Comparison of ENCODE assay signal across 21 cellular contexts in the genomic region with DNA sequence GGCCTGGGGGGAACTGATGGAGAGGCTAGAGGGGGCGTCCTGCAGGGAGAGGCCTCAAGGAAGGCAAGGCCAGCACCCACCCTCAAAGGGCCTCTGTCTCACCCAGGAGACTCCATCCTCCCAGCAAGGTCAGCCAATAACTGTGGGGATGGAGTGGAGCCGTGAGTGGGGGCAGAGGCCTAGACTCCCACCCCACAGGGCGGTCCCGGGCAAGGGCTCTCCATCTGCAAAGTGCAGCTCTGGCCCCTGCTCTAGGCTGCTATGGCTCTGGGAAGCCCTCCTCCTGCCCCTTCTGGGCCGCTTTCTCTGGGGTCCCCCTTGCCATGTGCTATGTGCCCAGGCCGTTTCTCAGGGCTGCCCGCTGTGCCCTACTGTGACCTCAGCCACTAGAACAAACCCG. TPM values are rescaled to one million over a fixed set of nuclear protein-coding genes. Genes with fewer than 3 reads are reported as not detected.
DNase-seq lines count a peak whose midpoint lies in the region; ATAC-seq, FAIRE-seq and TF ChIP-seq lines count a peak whose summit lies in the region.
"Had no signal": no experiment of that assay in that cellular context is flagged by ENCODE, and none has a peak within 500 bp of the region (broad histone marks: within the 10 kb centered on the region; RNA-seq: fewer than 3 reads in every experiment).

No MANE protein-coding gene starts in this region.

- no peak overlapping the region for H3K4me3 Mint-ChIP-seq in CD4-positive, alpha-beta T cell
- H3K4me3 Mint-ChIP-seq: activated CD4-positive, alpha-beta T cell treated with anti-CD3 and anti-CD28 coated beads, Interleukin-2, amount 10 ng/mL, durations not matched to agents 24 days and 14 days had no signal

- H3K23ac ChIP-seq in neuronal stem cell (ENCODE audit: low read depth, low read length, poor library complexity): no peak overlapping the region

- H3K18ac ChIP-seq in neuronal stem cell (ENCODE audit: low read length): no peak overlapping the region

- no peak for TF ChIP-seq CTCF in CD4-positive, alpha-beta T cell (IDR thresholded peaks at IDR 0.05)
- TF ChIP-seq CTCF in K562 (IDR thresholded peaks at IDR 0.05 in 2 of 3, conservative IDR thresholded peaks at IDR 0.05 in 1 of 3; ENCODE audit: insufficient read depth in 2 of 3, low read depth in 1 of 3, low read length in 3 of 3): no peak

- H3K27me3 ChIP-seq in BLaER1 (no peaks in the 10 kb centered on the region), K562 (ENCODE audit: control insufficient read depth in 2 of 2, insufficient read depth in 2 of 2, low read length in 2 of 2) (no peaks in the 10 kb centered on the region), neuronal stem cell (ENCODE audit: control insufficient read depth in 3 of 3, insufficient read depth in 3 of 3, low read depth in 1 of 3, low read length in 3 of 3) (no peaks in the 10 kb centered on the region)
- H3K27me3 ChIP-seq in CD4-positive, alpha-beta T cell (ENCODE audit: control insufficient read depth, insufficient read depth, low read length): no peaks in the 10 kb centered on the region
- H3K27me3 ChIP-seq: colonic mucosa, right lobe of liver, suprapubic skin had no signal

- no peak for DNase-seq in CD4-positive, alpha-beta T cell
- DNase-seq in K562 (ENCODE audit: extremely low read depth in 1 of 4, low spot score in 3 of 4): no peak
- DNase-seq in neuronal stem cell (ENCODE audit: low spot score): no peak
- no peak for DNase-seq in midbrain (lab: John Stamatoyannopoulos, UW)
- no peak for DNase-seq in stimulated activated CD4-positive, alpha-beta T cell treated with anti-CD3 and anti-CD28 coated beads, Interleukin-4, amount 100 ng/mL, for 1 hour
- DNase-seq: activated CD4-positive, alpha-beta T cell treated with anti-CD3 and anti-CD28 coated beads, Interleukin-2, amount 10 ng/mL, durations not matched to agents 24 days and 14 days; activated CD8-positive, alpha-beta memory T cell treated with anti-CD3 and anti-CD28 coated beads, Interleukin-2, amount 50 U/mL, for 4 hours; colonic mucosa; GDM1; NCI-H1048; NCI-H1930; NCI-H2227 treated with DMSO at 0.1 percent for 48 hours; NCI-H748 treated with DMSO at 0.1 percent for 48 hours; stimulated activated CD4-positive, alpha-beta T cell treated with anti-CD3 and anti-CD28 coated beads, Interleukin-15, amount 100 ng/mL, for 24 hours; SW 1271 had no signal

- no peak overlapping the region for H2BK120ac ChIP-seq in neuronal stem cell (ENCODE audit: low read depth, low read length)

- peak overlapping the region; percentile 44 for H2BK5ac ChIP-seq in neuronal stem cell (ENCODE audit: low read length)

- H3K79me1 ChIP-seq in neuronal stem cell (ENCODE audit: low read depth, low read length): no peaks in the 10 kb centered on the region

- 0 out of 2 replicates have a peak overlapping the region, but pooled peaks have one; percentile 48 for H3K9ac ChIP-seq in BLaER1
- H3K9ac ChIP-seq in K562 (ENCODE audit: insufficient read depth in 1 of 2, low read depth in 2 of 2, low read length in 2 of 2): no peak overlapping the region
- no peak overlapping the region for H3K9ac ChIP-seq in neuronal stem cell (ENCODE audit: low read depth, low read length, poor library complexity)
- H3K9ac ChIP-seq: parathyroid adenoma had no signal

- no peaks in the 10 kb centered on the region for H3K79me2 ChIP-seq in K562 (ENCODE audit: control insufficient read depth, insufficient read depth, low read length)
- H3K79me2 ChIP-seq: parathyroid adenoma had no signal

- H3K4me2 ChIP-seq in BLaER1 (no peak overlapping the region), K562 (ENCODE audit: insufficient read depth, low read length) (no peak overlapping the region), neuronal stem cell (ENCODE audit: insufficient read depth, low read length, poor library complexity, severe bottlenecking) (no peak overlapping the region)

- no peak for FAIRE-seq in K562 (lab: Jason Lieb, UNC)
- FAIRE-seq: endometrium had no signal

- H2AK5ac ChIP-seq in neuronal stem cell (ENCODE audit: low read depth, low read length): no peak overlapping the region

- peaks cover 51% of the 10 kb centered on the region for H3K36me3 Mint-ChIP-seq in CD4-positive, alpha-beta T cell (ENCODE audit: low read depth)

- no peaks in the 10 kb centered on the region for H3K4me1 Mint-ChIP-seq in CD4-positive, alpha-beta T cell (ENCODE audit: low read depth)
- H3K4me1 Mint-ChIP-seq: activated CD4-positive, alpha-beta T cell treated with anti-CD3 and anti-CD28 coated beads, Interleukin-2, amount 10 ng/mL, durations not matched to agents 24 days and 14 days had no signal

- intact Hi-C loops in CD4-positive, alpha-beta T cell (cut with DNase I, micrococcal nuclease): no loop called here
- intact Hi-C loops in K562 (cut with micrococcal nuclease): no loop called here

- H3K9me1 ChIP-seq in K562 (ENCODE audit: control insufficient read depth, insufficient read depth, low read length): no peaks in the 10 kb centered on the region

- H3K4me3 ChIP-seq in BLaER1 (no peak overlapping the region), K562 (no peak overlapping the region), neuronal stem cell (ENCODE audit: low read length in 2 of 2) (no peak overlapping the region)
- H3K4me3 ChIP-seq: colonic mucosa, right lobe of liver, suprapubic skin had no signal

- no peaks in the 10 kb centered on the region for H3K27me3 Mint-ChIP-seq in CD4-positive, alpha-beta T cell
- H3K27me3 Mint-ChIP-seq: activated CD4-positive, alpha-beta T cell treated with anti-CD3 and anti-CD28 coated beads, Interleukin-2, amount 10 ng/mL, durations not matched to agents 24 days and 14 days had no signal

- CTCF ChIA-PET in CD4-positive, alpha-beta T cell (lab: Charles Lee): no interaction called here
- CTCF ChIA-PET in K562 (lab: Yijun Ruan, JAX; ENCODE audit: low intra/inter-chr PET ratio): no interaction called here

- no peak for TF ChIP-seq POLR2A in K562 (conservative IDR thresholded peaks at IDR 0.05)

- H3K27ac ChIP-seq in BLaER1 (peak overlapping the region; percentile 62), K562 (ENCODE audit: extremely low read depth, low read depth, low read length) (no peak overlapping the region), neuronal stem cell (replicated peaks; ENCODE audit: low read length) (no peak overlapping the region)
- H3K27ac ChIP-seq in CD4-positive, alpha-beta T cell (ENCODE audit: low read depth, low read length): peak overlapping the region; percentile 7
- H3K27ac ChIP-seq: colonic mucosa, parathyroid adenoma, right lobe of liver, suprapubic skin had no signal

- H4K20me1 ChIP-seq in BLaER1: peaks cover 78% of the 10 kb centered on the region
- no peaks in the 10 kb centered on the region for H4K20me1 ChIP-seq in K562 (replicated peaks; ENCODE audit: control insufficient read depth, insufficient read depth, low read length)

- ATAC-seq in CD4-positive, alpha-beta T cell (ENCODE audit: poor library complexity): no peak
- ATAC-seq in K562 (no peak), HG02885 (IDR thresholded peaks at IDR 0.05; ENCODE audit: poor library complexity, unreplicated experiment) (no peak)

- peaks cover 31% of the 10 kb centered on the region for H3K4me1 ChIP-seq in BLaER1
- peaks cover 0 to 27% of the 10 kb centered on the region in 2 experiments; a peak in 1 of 5 replicates for H3K4me1 ChIP-seq in K562 (replicated peaks in 1 of 2; ENCODE audit: control insufficient read depth in 2 of 2, insufficient read depth in 2 of 2, low read length in 2 of 2)
- peaks cover 0 to 3% of the 10 kb centered on the region in 2 donors for H3K4me1 ChIP-seq in neuronal stem cell (ENCODE audit: control insufficient read depth in 2 of 2, insufficient read depth in 1 of 2, low read depth in 1 of 2, low read length in 2 of 2)
- H3K4me1 ChIP-seq: colonic mucosa, parathyroid adenoma, right lobe of liver, suprapubic skin had no signal

- H3K36me3 ChIP-seq in BLaER1 (peaks cover 97% of the 10 kb centered on the region), K562 (ENCODE audit: control insufficient read depth, insufficient read depth, low read length) (peaks cover 33% of the 10 kb centered on the region; the same call in 1 of the 3 replicates), neuronal stem cell (replicated peaks in 1 of 2; ENCODE audit: control insufficient read depth in 2 of 2, insufficient read depth in 2 of 2, low read length in 2 of 2) (peaks cover 22 to 25% of the 10 kb centered on the region in 2 donors)
- H3K36me3 ChIP-seq: colonic mucosa had no signal

- H3K14ac ChIP-seq in neuronal stem cell (ENCODE audit: low read length): no peak overlapping the region

- in situ Hi-C loops in K562 (cut with MboI): no loop called here

- H4K8ac ChIP-seq in neuronal stem cell (ENCODE audit: low read depth, low read length): no peak overlapping the region

- H3K9me3 Mint-ChIP-seq in CD4-positive, alpha-beta T cell: no peaks in the 10 kb centered on the region
- H3K9me3 Mint-ChIP-seq: activated CD4-positive, alpha-beta T cell treated with anti-CD3 and anti-CD28 coated beads, Interleukin-2, amount 10 ng/mL, durations not matched to agents 24 days and 14 days had no signal

- no peak for TF ChIP-seq RAD21 in K562 (CRISPR knock-in tag; conservative IDR thresholded peaks at IDR 0.05 in 1 of 2, IDR thresholded peaks at IDR 0.05 in 1 of 2)

- H3K27ac Mint-ChIP-seq in CD4-positive, alpha-beta T cell: no peak overlapping the region
- H3K27ac Mint-ChIP-seq: activated CD4-positive, alpha-beta T cell treated with anti-CD3 and anti-CD28 coated beads, Interleukin-2, amount 10 ng/mL, durations not matched to agents 24 days and 14 days had no signal

- POLR2A ChIA-PET in CD4-positive, alpha-beta T cell (lab: Charles Lee): no interaction called here
- POLR2A ChIA-PET in K562 (lab: Yijun Ruan, JAX): interaction anchor here (0.5 to 1.2 kb wide), 5 partner anchors 11 to 219 kb away, joined by 3 to 4 read pairs (median 3); no protein-coding TSS in a partner anchor

- H4K91ac ChIP-seq in neuronal stem cell (ENCODE audit: low read depth, low read length, poor library complexity): no peak overlapping the region

- no peak for TF ChIP-seq EP300 in K562 (IDR thresholded peaks at IDR 0.05; ENCODE audit: low read length)

- BruUV-seq in K562 (replicated peaks; lab: Mats Ljungman, UMichigan): no TSS peak

- H2BK12ac ChIP-seq in neuronal stem cell (ENCODE audit: low read length): no peak overlapping the region

- WGBS in K562 (ENCODE audit: insufficient coverage, low coverage, missing lambda C conversion rate): 89% methylated on average over 7 of the region's 8 CpGs
- WGBS in neuronal stem cell (ENCODE audit: extremely low coverage in 2 of 2, insufficient read length in 2 of 2, insufficient replicate concordance in 1 of 2), 2 donors: no CpG with 5 or more reads among the region's 8 CpGs

- no peak overlapping the region for H2BK15ac ChIP-seq in neuronal stem cell (ENCODE audit: low read length)

- no peaks in the 10 kb centered on the region for H3K9me3 ChIP-seq in BLaER1
- no peaks in the 10 kb centered on the region for H3K9me3 ChIP-seq in CD4-positive, alpha-beta T cell (ENCODE audit: control insufficient read depth, low read length)
- H3K9me3 ChIP-seq in K562 (replicated peaks; ENCODE audit: control insufficient read depth, insufficient read depth, low read depth, low read length): no peaks in the 10 kb centered on the region
- H3K9me3 ChIP-seq in neuronal stem cell (replicated peaks in 1 of 2; ENCODE audit: control insufficient read depth in 2 of 2, insufficient read depth in 1 of 2, low read depth in 1 of 2, low read length in 2 of 2): peaks cover 0 to 2% of the 10 kb centered on the region in 2 donors
- H3K9me3 ChIP-seq: colonic mucosa, right lobe of liver, suprapubic skin had no signal

- H3K4ac ChIP-seq in neuronal stem cell (ENCODE audit: low read length): no peak overlapping the region

- no peak overlapping the region for H2AFZ ChIP-seq in K562 (ENCODE audit: low read depth, low read length)
- no peak overlapping the region for H2AFZ ChIP-seq in neuronal stem cell (ENCODE audit: low read length)
- H2AFZ ChIP-seq: parathyroid adenoma had no signal

RNA-seq across cellular contexts. Expression of a gene that starts 14.0 kb away (rescaled TPM):
- total RNA-seq in CD4-positive, alpha-beta T cell: 10 to 100 TPM; 58.0 to 66.6 TPM
- 82.8 and 192 TPM in 2 replicates for total RNA-seq in K562 (2011; cell fraction: chromatin; rRNA removed; ENCODE audit: low replicate concordance)
- total RNA-seq in K562 (2011; cell fraction: nucleolus; rRNA removed): 117 and 131 TPM in 2 replicates
- total RNA-seq in K562 (2011; cell fraction: nucleoplasm; rRNA removed): 76.6 and 93.6 TPM in 2 replicates
- total RNA-seq in K562 (2014; rRNA removed) (77.1 and 91.1 TPM in 2 replicates), K562 (2014; rRNA removed; fragmentation: Illumina TruSeq; extraction: Trizol) (19.7 and 32.6 TPM in 2 replicates), K562 (2015; rRNA removed; fragmentation: Illumina TruSeq; extraction: Trizol) (52.9 and 54.0 TPM in 2 replicates), K562 (2021) (85.1 and 90.2 TPM in 2 replicates)
- polyA plus RNA-seq in K562 (2011; rRNA removed) (59.2 and 65.5 TPM in 2 replicates), K562 (2014; fragmentation: Illumina TruSeq; extraction: Trizol) (86.4 and 87.8 TPM in 2 replicates), K562 (2014; fragmentation: Nextera tagmentation; extraction: Ambion mirVana) (1 to 10 TPM in 1 of 2 experiments, under 1 TPM in 1; 0.84 to 2.0 TPM), K562 (2014; rRNA removed) (61.4 and 63.1 TPM in 2 replicates)
- polyA plus RNA-seq in K562 (2011; cell fraction: cytosol; rRNA removed): 77.6 and 147 TPM in 2 replicates
- polyA plus RNA-seq in K562 (2011; cell fraction: nucleus; rRNA removed): 83.8 and 119 TPM in 2 replicates
- 59.3 and 62.8 TPM in 2 replicates for polyA plus RNA-seq in K562 (2012)
- polyA minus RNA-seq in K562 (2011; rRNA and poly(A)+ RNA removed): 31.3 and 52.3 TPM in 2 replicates
- 47.3 and 50.9 TPM in 2 replicates for polyA minus RNA-seq in K562 (2011; cell fraction: cytosol; rRNA and poly(A)+ RNA removed)
- 28.5 and 31.4 TPM in 2 replicates for polyA minus RNA-seq in K562 (2011; cell fraction: nucleus; rRNA and poly(A)+ RNA removed)
- polyA plus RNA-seq in neuronal stem cell (2013, experiment 1 of 2): 30.2 TPM
- 32.1 TPM for polyA plus RNA-seq in neuronal stem cell (2013, experiment 2 of 2)

RNA-seq across cellular contexts. Expression of a gene that starts 30.9 kb away (rescaled TPM):
- 100 to 1,000 TPM; 117 to 121 TPM for total RNA-seq in CD4-positive, alpha-beta T cell
- 56.0 and 127 TPM in 2 replicates for total RNA-seq in K562 (2011; cell fraction: chromatin; rRNA removed; ENCODE audit: low replicate concordance)
- total RNA-seq in K562 (2011; cell fraction: nucleolus; rRNA removed): 76.7 and 85.9 TPM in 2 replicates
- 52.5 and 57.5 TPM in 2 replicates for total RNA-seq in K562 (2011; cell fraction: nucleoplasm; rRNA removed)
- total RNA-seq in K562 (2014; rRNA removed): 33.0 and 36.7 TPM in 2 replicates
- 27.5 and 27.9 TPM in 2 replicates for total RNA-seq in K562 (2014; rRNA removed; fragmentation: Illumina TruSeq; extraction: Trizol)
- total RNA-seq in K562 (2015; rRNA removed; fragmentation: Illumina TruSeq; extraction: Trizol): 28.1 and 29.8 TPM in 2 replicates
- total RNA-seq in K562 (2021): 75.2 and 78.6 TPM in 2 replicates
- 44.6 and 51.9 TPM in 2 replicates for polyA plus RNA-seq in K562 (2011; rRNA removed)
- polyA plus RNA-seq in K562 (2011; cell fraction: cytosol; rRNA removed): 44.4 and 58.1 TPM in 2 replicates
- 121 and 155 TPM in 2 replicates for polyA plus RNA-seq in K562 (2011; cell fraction: nucleus; rRNA removed)
- polyA plus RNA-seq in K562 (2012): 52.1 and 60.8 TPM in 2 replicates
- polyA plus RNA-seq in K562 (2014; fragmentation: Illumina TruSeq; extraction: Trizol): 54.1 and 60.5 TPM in 2 replicates
- polyA plus RNA-seq in K562 (2014; fragmentation: Nextera tagmentation; extraction: Ambion mirVana): 1 to 10 TPM; 4.2 to 5.0 TPM
- 34.7 and 42.6 TPM in 2 replicates for polyA plus RNA-seq in K562 (2014; rRNA removed)
- polyA minus RNA-seq in K562 (2011; rRNA and poly(A)+ RNA removed): 45.5 and 76.0 TPM in 2 replicates
- 25.9 and 42.3 TPM in 2 replicates for polyA minus RNA-seq in K562 (2011; cell fraction: cytosol; rRNA and poly(A)+ RNA removed)
- polyA minus RNA-seq in K562 (2011; cell fraction: nucleus; rRNA and poly(A)+ RNA removed): 31.0 and 33.8 TPM in 2 replicates
- 29.1 TPM for polyA plus RNA-seq in neuronal stem cell (2013, experiment 1 of 2)
- polyA plus RNA-seq in neuronal stem cell (2013, experiment 2 of 2): 30.0 TPM

RNA-seq across cellular contexts. Expression of a gene that starts 37.7 kb away (rescaled TPM):
- total RNA-seq in CD4-positive, alpha-beta T cell: 1 to 10 TPM; 2.5 to 2.6 TPM
- total RNA-seq in K562 (2011; cell fraction: chromatin; rRNA removed; ENCODE audit: low replicate concordance): 0.51 and 0.69 TPM in 2 replicates
- total RNA-seq in K562 (2011; cell fraction: nucleolus; rRNA removed): 0.50 and 1.1 TPM in 2 replicates
- total RNA-seq in K562 (2011; cell fraction: nucleoplasm; rRNA removed): not detected in 2 replicates
- 0.16 and 0.23 TPM in 2 replicates for total RNA-seq in K562 (2014; rRNA removed)
- 0.07 TPM in 1 of 2 replicates, not detected in the other for total RNA-seq in K562 (2014; rRNA removed; fragmentation: Illumina TruSeq; extraction: Trizol)
- 0.04 TPM in 1 of 2 replicates, not detected in the other for total RNA-seq in K562 (2015; rRNA removed; fragmentation: Illumina TruSeq; extraction: Trizol)
- 0.40 and 0.51 TPM in 2 replicates for total RNA-seq in K562 (2021)
- 0.14 and 0.27 TPM in 2 replicates for polyA plus RNA-seq in K562 (2011; rRNA removed)
- 0.19 TPM in 2 replicates for polyA plus RNA-seq in K562 (2011; cell fraction: cytosol; rRNA removed)
- 0.21 and 0.33 TPM in 2 replicates for polyA plus RNA-seq in K562 (2011; cell fraction: nucleus; rRNA removed)
- polyA plus RNA-seq in K562 (2012): 0.73 and 1.6 TPM in 2 replicates
- polyA plus RNA-seq in K562 (2014; fragmentation: Illumina TruSeq; extraction: Trizol): 0.24 and 0.28 TPM in 2 replicates
- under 1 TPM in 1 of 2 experiments, not detected in 1; 0.13 TPM for polyA plus RNA-seq in K562 (2014; fragmentation: Nextera tagmentation; extraction: Ambion mirVana)
- 0.13 TPM in 1 of 2 replicates, not detected in the other for polyA plus RNA-seq in K562 (2014; rRNA removed)
- 0.06 TPM in 1 of 2 replicates, not detected in the other for polyA minus RNA-seq in K562 (2011; rRNA and poly(A)+ RNA removed)
- 0.64 TPM in 1 of 2 replicates, not detected in the other for polyA minus RNA-seq in K562 (2011; cell fraction: cytosol; rRNA and poly(A)+ RNA removed)
- not detected in 2 replicates for polyA minus RNA-seq in K562 (2011; cell fraction: nucleus; rRNA and poly(A)+ RNA removed)
- 0.11 TPM for polyA plus RNA-seq in neuronal stem cell (2013, experiment 1 of 2)
- 0.10 TPM for polyA plus RNA-seq in neuronal stem cell (2013, experiment 2 of 2)

RNA-seq across cellular contexts. Expression of a gene that starts 38.3 kb away (rescaled TPM):
- total RNA-seq in CD4-positive, alpha-beta T cell: 10 to 100 TPM; 10.9 to 11.8 TPM
- 0.77 and 4.1 TPM in 2 replicates for total RNA-seq in K562 (2011; cell fraction: chromatin; rRNA removed; ENCODE audit: low replicate concordance)
- total RNA-seq in K562 (2011; cell fraction: nucleolus; rRNA removed): 0.92 and 1.2 TPM in 2 replicates
- 0.88 and 1.3 TPM in 2 replicates for total RNA-seq in K562 (2011; cell fraction: nucleoplasm; rRNA removed)
- total RNA-seq in K562 (2014; rRNA removed) (0.29 and 1.2 TPM in 2 replicates), K562 (2014; rRNA removed; fragmentation: Illumina TruSeq; extraction: Trizol) (0.11 and 0.19 TPM in 2 replicates), K562 (2015; rRNA removed; fragmentation: Illumina TruSeq; extraction: Trizol) (0.29 and 0.34 TPM in 2 replicates), K562 (2021) (0.83 and 0.89 TPM in 2 replicates)
- polyA plus RNA-seq in K562 (2011; rRNA removed) (0.22 and 1.3 TPM in 2 replicates), K562 (2014; fragmentation: Illumina TruSeq; extraction: Trizol) (0.19 and 0.29 TPM in 2 replicates), K562 (2014; fragmentation: Nextera tagmentation; extraction: Ambion mirVana) (under 1 TPM in 1 of 2 experiments, not detected in 1; 0.03 TPM), K562 (2014; rRNA removed) (0.21 and 0.38 TPM in 2 replicates)
- polyA plus RNA-seq in K562 (2011; cell fraction: cytosol; rRNA removed): 0.86 and 1.3 TPM in 2 replicates
- 1.5 TPM in 2 replicates for polyA plus RNA-seq in K562 (2011; cell fraction: nucleus; rRNA removed)
- polyA plus RNA-seq in K562 (2012): 1.2 and 2.2 TPM in 2 replicates
- 0.42 and 0.46 TPM in 2 replicates for polyA minus RNA-seq in K562 (2011; rRNA and poly(A)+ RNA removed)
- polyA minus RNA-seq in K562 (2011; cell fraction: cytosol; rRNA and poly(A)+ RNA removed): 2.4 TPM in 1 of 2 replicates, not detected in the other
- 0.94 and 1.00 TPM in 2 replicates for polyA minus RNA-seq in K562 (2011; cell fraction: nucleus; rRNA and poly(A)+ RNA removed)
- 2.8 TPM for polyA plus RNA-seq in neuronal stem cell (2013, experiment 1 of 2)
- 2.5 TPM for polyA plus RNA-seq in neuronal stem cell (2013, experiment 2 of 2)

Comparison
In these comparisons a context has a peak if more than half of its experiments do, and no peak if none do; other contexts are left out.
1. H3K27ac ChIP-seq: peak in BLaER1 (single experiment) and CD4-positive, alpha-beta T cell (single experiment); none in K562 (single experiment) and neuronal stem cell (single experiment).